Comparison of ENCODE assay signal across 8 cellular contexts in the genomic region with DNA sequence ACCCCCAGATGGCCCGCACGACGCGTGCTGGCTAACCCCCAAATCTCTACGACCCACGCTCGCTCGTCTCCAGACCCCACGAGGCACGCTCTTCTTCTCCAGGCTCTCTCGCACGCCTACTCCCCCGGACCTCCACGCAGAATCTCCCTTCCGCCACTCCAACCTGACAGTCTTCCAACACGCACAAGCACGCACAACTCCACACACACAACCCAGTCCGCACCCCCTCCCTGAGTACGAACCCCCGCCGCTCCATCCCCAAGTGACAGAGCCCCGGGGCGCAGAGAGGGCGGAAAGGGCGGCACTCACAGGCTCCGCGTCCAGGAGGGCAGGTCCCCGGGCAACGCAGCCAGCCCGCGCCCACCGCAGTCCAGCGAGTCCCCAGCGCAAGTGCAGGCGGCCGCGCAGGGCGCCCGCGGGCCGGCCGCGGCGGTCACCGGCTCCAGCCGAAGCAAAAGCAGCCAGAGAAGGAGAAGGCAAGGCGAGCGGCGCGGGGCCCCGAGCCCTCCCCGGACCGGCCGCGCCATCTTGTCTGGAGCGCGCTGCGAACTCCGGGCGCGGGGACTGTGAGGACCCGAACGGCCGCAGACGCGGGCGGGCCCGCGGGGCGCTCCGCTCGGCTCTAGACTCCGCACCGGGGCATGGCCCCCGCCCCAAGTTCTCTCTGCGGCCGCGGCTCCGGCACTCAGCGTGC. TPM values are rescaled to one million over a fixed set of nuclear protein-coding genes. Genes with fewer than 3 reads are reported as not detected.
DNase-seq lines count a peak whose midpoint lies in the region; ATAC-seq, FAIRE-seq and TF ChIP-seq lines count a peak whose summit lies in the region.

No MANE protein-coding gene starts in this region.

- no peak for FAIRE-seq in H1 (lab: Jason Lieb, UNC)

- H3K23me2 ChIP-seq in H1 (ENCODE audit: low read depth, low read length): peaks cover 7% of the 10 kb centered on the region

- H2BK12ac ChIP-seq in H1 (ENCODE audit: low read depth, low read length): no peak overlapping the region

- peaks cover 31% of the 10 kb centered on the region for H3K27me3 Mint-ChIP-seq in activated CD4-positive, alpha-beta T cell treated with anti-CD3 and anti-CD28 coated beads, Interleukin-2, amount 10 ng/mL, durations not matched to agents 7 days and 5 days

- H2BK15ac ChIP-seq in H1 (ENCODE audit: low read length): no peak overlapping the region

- H3K79me1 ChIP-seq in H1 (ENCODE audit: low read depth, low read length): 0 out of 2 replicates have a peak, but pooled peaks cover 2% of the 10 kb centered on the region

- peak overlapping the region; percentile 79 to 93 (median 90) for H3K9ac ChIP-seq in H1 (replicated peaks in 1 of 4; ENCODE audit: extremely low read depth in 1 of 4, low read depth in 3 of 4, low read length in 3 of 4)
- H3K9ac ChIP-seq in mucosa of rectum (ENCODE audit: low read depth in 1 of 2, low read length in 2 of 2): peak overlapping the region; percentile 88 to 94

- CTCF ChIA-PET in activated CD4-positive, alpha-beta T cell treated with anti-CD3 and anti-CD28 coated beads, Interleukin-2, amount 10 ng/mL, durations not matched to agents 7 days and 5 days (lab: Charles Lee): interaction anchor here (1.1 kb wide), 2 partner anchors 9 to 30 kb away, joined by 3 to 5 read pairs; no protein-coding TSS in a partner anchor
- CTCF ChIA-PET in H1 (lab: Charles Lee; ENCODE audit: partially characterized antibody): interaction anchor here (0.9 to 1.6 kb wide), 4 partner anchors 13 to 315 kb away, joined by 3 to 5 read pairs (median 4); no protein-coding TSS in a partner anchor

- POLR2A ChIA-PET in activated CD4-positive, alpha-beta T cell treated with anti-CD3 and anti-CD28 coated beads, Interleukin-2, amount 10 ng/mL, durations not matched to agents 7 days and 5 days (lab: Charles Lee): no interaction called here
- POLR2A ChIA-PET in H1 (lab: Charles Lee; ENCODE audit: partially characterized antibody): interaction anchor here (1.1 to 1.3 kb wide), 4 partner anchors 9 to 56 kb away, joined by 3 to 5 read pairs (median 4); no protein-coding TSS in a partner anchor

- H3K4me1 Mint-ChIP-seq in activated CD4-positive, alpha-beta T cell treated with anti-CD3 and anti-CD28 coated beads, Interleukin-2, amount 10 ng/mL, durations not matched to agents 7 days and 5 days: peaks cover 69% of the 10 kb centered on the region

- H2BK5ac ChIP-seq in H1 (ENCODE audit: low read depth, low read length): peak overlapping the region; percentile 55; the same call in 1 of the 2 replicates

- TF ChIP-seq RAD21 in H1 (IDR thresholded peaks at IDR 0.05 in 1 of 2, conservative IDR thresholded peaks at IDR 0.05 in 1 of 2; ENCODE audit: low read depth in 2 of 2, low read length in 2 of 2): no peak; a peak in 1 of 4 replicates

- H3K4me3 ChIP-seq in AG09309 (ENCODE audit: control insufficient read depth, low read depth, low read length): peak overlapping the region; percentile 80
- H3K4me3 ChIP-seq in H1 (ENCODE audit: extremely low read depth in 1 of 4, insufficient read depth in 2 of 4, low read depth in 3 of 4, low read length in 4 of 4): peak overlapping the region; percentile 85 to 96 (median 90)
- peak overlapping the region; percentile 80 to 100 for H3K4me3 ChIP-seq in mucosa of rectum (ENCODE audit: low read length in 2 of 2)

- no peaks in the 10 kb centered on the region for H3K9me3 Mint-ChIP-seq in activated CD4-positive, alpha-beta T cell treated with anti-CD3 and anti-CD28 coated beads, Interleukin-2, amount 10 ng/mL, durations not matched to agents 7 days and 5 days

- TF ChIP-seq CTCF in AG09309 (IDR thresholded peaks at IDR 0.05; ENCODE audit: control insufficient read depth, insufficient read depth, low read depth, low read length, missing control alignments) (no peak), H1 (IDR thresholded peaks at IDR 0.05; ENCODE audit: control extremely low read depth in 1 of 3, insufficient read depth in 1 of 3, low read depth in 1 of 3, low read length in 3 of 3) (no peak)

- H3K4me1 ChIP-seq in H1 (replicated peaks in 1 of 4; ENCODE audit: control insufficient read depth in 3 of 4, insufficient read depth in 4 of 4, low read length in 3 of 4): peaks cover 9 to 20% (median 14%) of the 10 kb centered on the region in 4 experiments; a peak in 6 of 7 replicates
- H3K4me1 ChIP-seq in mucosa of rectum (ENCODE audit: control insufficient read depth in 2 of 2, insufficient read depth in 2 of 2, low read length in 2 of 2): peaks cover 37 to 54% of the 10 kb centered on the region in 2 donors

- H3K27me3 ChIP-seq in H1 (replicated peaks in 1 of 4; ENCODE audit: control insufficient read depth in 3 of 4, extremely low read depth in 1 of 4, insufficient read depth in 3 of 4, low read length in 3 of 4) (no peaks in the 10 kb centered on the region), mucosa of rectum (ENCODE audit: control insufficient read depth in 2 of 2, insufficient read depth in 2 of 2, low read length in 2 of 2) (no peaks in the 10 kb centered on the region)

- H3K4me3 Mint-ChIP-seq in activated CD4-positive, alpha-beta T cell treated with anti-CD3 and anti-CD28 coated beads, Interleukin-2, amount 10 ng/mL, durations not matched to agents 7 days and 5 days: peak overlapping the region; percentile 92

- peak overlapping the region; percentile 72; the same call in 1 of the 2 replicates for H3K18ac ChIP-seq in H1 (ENCODE audit: extremely low read depth, low read length)

- no peak overlapping the region for H2BK20ac ChIP-seq in H1 (ENCODE audit: low read length)

- no peak overlapping the region for H2AFZ ChIP-seq in H1 (ENCODE audit: low read length)

- peaks cover 9 to 13% of the 10 kb centered on the region in 2 experiments for H4K20me1 ChIP-seq in H1 (replicated peaks in 1 of 2; ENCODE audit: control insufficient read depth in 1 of 2, insufficient read depth in 2 of 2, low read length in 2 of 2)

- DNase-seq in AG09309 (ENCODE audit: low read depth) (no peak), H1 (ENCODE audit: low read depth in 1 of 2, low spot score in 2 of 2) (peak in 1 of 2 experiments; percentile 62), substantia nigra (lab: John Stamatoyannopoulos, UW) (peak in 26 of 49 donors; percentile 8 to 75 (median 43)), NCI-H2171 (lab: John Stamatoyannopoulos, UW) (no peak)
- DNase-seq in activated CD4-positive, alpha-beta T cell treated with anti-CD3 and anti-CD28 coated beads, Interleukin-2, amount 10 ng/mL, durations not matched to agents 7 days and 5 days: peak; percentile 40

- H3K9me3 ChIP-seq in H1 (ENCODE audit: insufficient read depth in 2 of 2, low read depth in 1 of 2, low read length in 1 of 2): no peaks in the 10 kb centered on the region
- H3K9me3 ChIP-seq in mucosa of rectum (ENCODE audit: control insufficient read depth in 2 of 2, low read length in 2 of 2): no peaks in the 10 kb centered on the region

- peak overlapping the region; percentile 92 for H3K27ac Mint-ChIP-seq in activated CD4-positive, alpha-beta T cell treated with anti-CD3 and anti-CD28 coated beads, Interleukin-2, amount 10 ng/mL, durations not matched to agents 7 days and 5 days

- peak overlapping the region; percentile 84 to 93 for H3K4me2 ChIP-seq in H1 (ENCODE audit: insufficient read depth in 1 of 2, low read depth in 2 of 2, low read length in 2 of 2)

- no peak overlapping the region for H4K8ac ChIP-seq in H1 (ENCODE audit: extremely low read depth, insufficient read depth, low read length)

- no peak for TF ChIP-seq EP300 in H1 (IDR thresholded peaks at IDR 0.05; ENCODE audit: borderline replicate concordance in 1 of 2, low read depth in 2 of 2, low read length in 2 of 2)

- H3K4ac ChIP-seq in H1 (replicated peaks; ENCODE audit: insufficient read length, low read depth, low read length): no peak overlapping the region

- peaks cover 3% of the 10 kb centered on the region for H3K36me3 Mint-ChIP-seq in activated CD4-positive, alpha-beta T cell treated with anti-CD3 and anti-CD28 coated beads, Interleukin-2, amount 10 ng/mL, durations not matched to agents 7 days and 5 days (ENCODE audit: low read depth)

- 2% methylated on average over 53 of the region's 80 CpGs; no CpG with 5 or more reads in 1 of the 2 experiments for whole genome bisulfite sequencing in H1 (ENCODE audit: extremely low coverage in 1 of 2, insufficient coverage in 1 of 2, insufficient read length in 1 of 2, insufficient replicate concordance in 2 of 2, low coverage in 1 of 2, low lambda C conversion rate in 2 of 2, missing lambda C conversion rate in 1 of 2), 2 experiments

- H4K91ac ChIP-seq in H1 (replicated peaks; ENCODE audit: insufficient read length, low read length): peak overlapping the region; percentile 49

- no peak overlapping the region for H3K23ac ChIP-seq in H1 (ENCODE audit: insufficient read length)

- H3K56ac ChIP-seq in H1 (replicated peaks; ENCODE audit: insufficient read length, low read depth, low read length): peak overlapping the region; percentile 63

- no peak overlapping the region for H2BK120ac ChIP-seq in H1 (replicated peaks; ENCODE audit: low read depth, low read length)

- no peak overlapping the region for H3K14ac ChIP-seq in H1 (ENCODE audit: insufficient read length)

- H4K5ac ChIP-seq in H1 (ENCODE audit: insufficient read length, low read depth, low read length): no peak overlapping the region

- 0 out of 3 replicates have a peak, but pooled peaks of 1 of the 2 experiments have one; percentile 7 for TF ChIP-seq POLR2A in H1 (IDR thresholded peaks at IDR 0.05; ENCODE audit: control extremely low read depth in 1 of 2, low read depth in 2 of 2, low read length in 2 of 2)

- ATAC-seq in GM19023 (IDR thresholded peaks at IDR 0.05; ENCODE audit: unreplicated experiment) (peak; percentile 21), HG03139 (IDR thresholded peaks at IDR 0.05; ENCODE audit: unreplicated experiment) (peak; percentile 17)

- H3K27ac ChIP-seq in H1 (ENCODE audit: low read depth, low read length) (peak overlapping the region; percentile 84; the same call in 1 of the 2 replicates), mucosa of rectum (ENCODE audit: low read depth in 2 of 2, low read length in 2 of 2) (peak overlapping the region; percentile 88 to 91), substantia nigra (ENCODE audit: low read depth, low read length, poor library complexity, severe bottlenecking) (peak overlapping the region; percentile 82)

- H2AK5ac ChIP-seq in H1 (ENCODE audit: low read depth, low read length): no peak overlapping the region

- H3K79me2 ChIP-seq in H1 (ENCODE audit: control insufficient read depth in 1 of 2, insufficient read depth in 2 of 2, low read length in 2 of 2): peaks cover 22 to 57% of the 10 kb centered on the region in 2 experiments

- H3K36me3 ChIP-seq in H1 (ENCODE audit: control insufficient read depth in 2 of 4, insufficient read depth in 4 of 4, low read length in 3 of 4) (no peaks in the 10 kb centered on the region; a peak in 1 of 8 replicates), mucosa of rectum (ENCODE audit: control insufficient read depth in 2 of 2, insufficient read depth in 2 of 2, low read length in 2 of 2) (no peaks in the 10 kb centered on the region)

RNA-seq across cellular contexts. Expression of gene LRIG1, which starts 0.8 kb away (rescaled TPM):
- 10 to 100 TPM; 26.1 to 26.4 TPM for total RNA-seq in activated CD4-positive, alpha-beta T cell treated with anti-CD3 and anti-CD28 coated beads, Interleukin-2, amount 10 ng/mL, durations not matched to agents 7 days and 5 days
- total RNA-seq in H1 (2021; fragmentation: NEBNext Ultra II Directional; extraction: Animal tissue kit (Norgen Biotek cat#: 25700)): 78.1 and 86.8 TPM in 2 replicates
- 88.7 and 94.1 TPM in 2 replicates for polyA plus RNA-seq in H1 (2011; rRNA removed)
- polyA plus RNA-seq in H1 (2011; cell fraction: cytosol; rRNA removed): 87.8 TPM
- polyA plus RNA-seq in H1 (2011; cell fraction: nucleus; rRNA removed): 241 TPM
- 76.9 to 126 TPM (median 101 TPM) in 4 replicates for polyA plus RNA-seq in H1 (2012, experiment 1 of 2)
- 35.9 TPM for polyA plus RNA-seq in H1 (2012, experiment 2 of 2)
- 95.4 TPM for polyA plus RNA-seq in H1 (2013, experiment 1 of 2)
- polyA plus RNA-seq in H1 (2013, experiment 2 of 2): 95.1 TPM
- polyA minus RNA-seq in H1 (2011; rRNA and poly(A)+ RNA removed): 291 and 398 TPM in 2 replicates
- 82.9 TPM for polyA minus RNA-seq in H1 (2011; cell fraction: cytosol; rRNA and poly(A)+ RNA removed)
- 139 TPM for polyA minus RNA-seq in H1 (2011; cell fraction: nucleus; rRNA and poly(A)+ RNA removed)

Comparison
In these comparisons a context has a peak if more than half of its experiments do, and no peak if none do; other contexts are left out.
1. DNase-seq: peak in activated CD4-positive, alpha-beta T cell treated with anti-CD3 and anti-CD28 coated beads, Interleukin-2, amount 10 ng/mL, durations not matched to agents 7 days and 5 days (single experiment) and substantia nigra (26 of 49); none in AG09309 (single experiment) and NCI-H2171 (single experiment).
2. Peak in every context shown above with its lines, with median percentiles within 50 percentile points of each other: H3K4me3 ChIP-seq and H3K27ac ChIP-seq.